ENCODE assay signal across 23 cellular contexts in the genomic region with DNA sequence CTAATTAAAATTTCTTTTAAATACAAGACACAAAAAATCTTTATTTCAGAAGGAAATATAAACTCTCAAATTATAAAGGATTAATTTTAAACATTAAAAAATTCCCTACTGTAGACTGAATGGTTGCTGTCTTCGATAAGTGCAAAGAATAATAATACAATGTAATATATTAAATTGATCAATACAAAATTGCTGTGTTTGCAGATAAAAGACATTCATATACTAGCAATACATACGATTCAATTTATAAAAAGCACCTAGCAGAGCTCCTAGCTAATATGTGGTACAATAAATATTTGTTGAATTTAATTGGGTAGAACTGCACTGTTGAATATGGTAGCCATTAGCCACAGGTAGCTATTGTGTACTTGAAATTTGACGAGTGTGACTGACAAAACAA. TPM values are rescaled to one million over a fixed set of nuclear protein-coding genes. Genes with fewer than 3 reads are reported as not detected.
"Had no signal": no experiment of that assay in that cellular context is flagged by ENCODE, and none has a peak within 500 bp of the region (broad histone marks: within the 10 kb centered on the region; RNA-seq: fewer than 3 reads in every experiment).

No MANE protein-coding gene starts in this region.

- H3K27me3 ChIP-seq: ascending aorta had no signal

- H3K4me1 ChIP-seq: ascending aorta had no signal

- H3K4me3 ChIP-seq: ascending aorta had no signal

- H3K9me3 ChIP-seq: ascending aorta had no signal

- H3K36me3 ChIP-seq: ascending aorta had no signal

- H3K4me2 ChIP-seq: KMS-11 had no signal

- H3K9ac ChIP-seq: KMS-11 had no signal

- DNase-seq: activated CD4-positive, alpha-beta T cell treated with anti-CD3 and anti-CD28 coated beads for 4 hours; activated CD8-positive, alpha-beta memory T cell treated with anti-CD3 and anti-CD28 coated beads, Interleukin-2, amount 50 U/mL, for 4 hours; activated CD8-positive, alpha-beta T cell treated with anti-CD3 and anti-CD28 coated beads for 36 hours; activated naive CD4-positive, alpha-beta T cell; activated naive CD8-positive, alpha-beta T cell treated with anti-CD3 and anti-CD28 coated beads, Interleukin-2, amount 50 U/mL, for 24 hours; activated T-cell treated with anti-CD3 and anti-CD28 coated beads, Interleukin-2, amount 50 U/mL, for 1 hour; NCI-H1092; NCI-H1417; NCI-H1694 treated with DMSO at 0.1 percent for 48 hours; NCI-H2029 treated with DMSO at 0.1 percent for 48 hours; NCI-H446; NCI-H524; NK-92 treated with Interleukin-12 subunit alpha and Interleukin-12 subunit beta, amount 100 ng/mL, for 24 hours; OCI-M1; RPMI8226 had no signal

- ATAC-seq: activated CD4-positive, CD25-positive, alpha-beta regulatory T cell treated with anti-CD3 and anti-CD28 coated beads, Interleukin-2, amount 50 U/mL, for 24 hours; activated CD8-positive, alpha-beta T cell treated with anti-CD3 and anti-CD28 coated beads for 36 hours; activated naive CD4-positive, alpha-beta T cell treated with anti-CD3 and anti-CD28 coated beads, Interleukin-2, amount 50 U/mL, for 72 hours; activated naive CD8-positive, alpha-beta T cell treated with anti-CD3 and anti-CD28 coated beads, Interleukin-2, amount 50 U/mL, for 24 hours; Panc1; Right ventricle myocardium inferior had no signal

- H3K27ac ChIP-seq: ascending aorta, KMS-11 had no signal

RNA-seq across cellular contexts. Expression of a gene that starts 6.6 kb away (rescaled TPM):
- total RNA-seq: activated CD8-positive, alpha-beta T cell treated with anti-CD3 and anti-CD28 coated beads for 36 hours; activated naive CD4-positive, alpha-beta T cell treated with anti-CD3 and anti-CD28 coated beads, Interleukin-2, amount 50 U/mL, for 72 hours; ascending aorta; MCF 10A; Right ventricle myocardium inferior had no signal
- polyA plus RNA-seq: IgD-negative memory B cell had no signal
